In genomic region chr5:3376611-3377010, GRCh38 we compare ENCODE assay signal across 25 cellular contexts.
"Had no signal": no experiment of that assay in that cellular context is flagged by ENCODE, and none has a peak within 500 bp of the region (broad histone marks: within the 10 kb centered on the region; RNA-seq: fewer than 3 reads in every experiment).

No MANE protein-coding gene starts in this region.

- ATAC-seq: activated CD4-positive, alpha-beta T cell treated with anti-CD3 and anti-CD28 coated beads for 36 hours; activated CD8-positive, alpha-beta T cell treated with anti-CD3 and anti-CD28 coated beads, Interleukin-2, amount 10 ng/mL, durations not matched to agents 7 days and 5 days; activated T-cell treated with anti-CD3 and anti-CD28 coated beads, Interleukin-2, amount 50 U/mL, for 4 hours; activated T-helper 17 cell treated with anti-CD3 and anti-CD28 coated beads, Interleukin-2, amount 50 U/mL, for 72 hours; esophagus mucosa had no signal

- H3K4me1 Mint-ChIP-seq: activated CD4-positive, alpha-beta T cell treated with anti-CD3 and anti-CD28 coated beads for 36 hours; activated CD4-positive, alpha-beta T cell treated with anti-CD3 and anti-CD28 coated beads, Interleukin-2, amount 10 ng/mL, durations not matched to agents 24 days and 14 days; activated T-helper 17 cell treated with anti-CD3 and anti-CD28 coated beads, Interleukin-2, amount 50 U/mL, for 72 hours had no signal

- H3K9me3 ChIP-seq: colonic mucosa had no signal

- H3K4me3 ChIP-seq: colonic mucosa, dorsolateral prefrontal cortex had no signal

- H3K4me3 Mint-ChIP-seq: activated CD4-positive, alpha-beta memory T cell treated with anti-CD3 and anti-CD28 coated beads for 36 hours; activated CD4-positive, alpha-beta T cell treated with anti-CD3 and anti-CD28 coated beads for 36 hours; activated CD4-positive, alpha-beta T cell treated with anti-CD3 and anti-CD28 coated beads, Interleukin-2, amount 10 ng/mL, durations not matched to agents 24 days and 14 days; activated CD8-positive, alpha-beta T cell treated with anti-CD3 and anti-CD28 coated beads, Interleukin-2, amount 10 ng/mL, durations not matched to agents 7 days and 5 days; activated naive CD8-positive, alpha-beta T cell; activated T-cell treated with anti-CD3 and anti-CD28 coated beads, Interleukin-2, amount 50 U/mL, for 4 hours; activated T-helper 17 cell treated with anti-CD3 and anti-CD28 coated beads, Interleukin-2, amount 50 U/mL, for 72 hours; dendritic cell treated with granulocyte-macrophage colony-stimulating factor and Interleukin-4, amounts not matched to agents 40 ng/mL and 50 ng/mL, for 4 days; endodermal cell had no signal

- H3K27me3 Mint-ChIP-seq: activated CD4-positive, alpha-beta memory T cell treated with anti-CD3 and anti-CD28 coated beads for 36 hours; activated CD4-positive, alpha-beta T cell treated with anti-CD3 and anti-CD28 coated beads for 36 hours; activated CD4-positive, alpha-beta T cell treated with anti-CD3 and anti-CD28 coated beads, Interleukin-2, amount 10 ng/mL, durations not matched to agents 24 days and 14 days; activated naive CD8-positive, alpha-beta T cell; activated T-helper 17 cell treated with anti-CD3 and anti-CD28 coated beads, Interleukin-2, amount 50 U/mL, for 72 hours; dendritic cell treated with granulocyte-macrophage colony-stimulating factor and Interleukin-4, amounts not matched to agents 40 ng/mL and 50 ng/mL, for 4 days had no signal

- H3K27ac ChIP-seq: brain microvascular endothelial cell, colonic mucosa, dorsolateral prefrontal cortex had no signal

- H3K36me3 Mint-ChIP-seq: activated CD4-positive, alpha-beta memory T cell treated with anti-CD3 and anti-CD28 coated beads for 36 hours had no signal

- H3K36me3 ChIP-seq: brain microvascular endothelial cell, colonic mucosa had no signal

- H3K27ac Mint-ChIP-seq: activated CD4-positive, alpha-beta memory T cell treated with anti-CD3 and anti-CD28 coated beads for 36 hours; activated CD4-positive, alpha-beta T cell treated with anti-CD3 and anti-CD28 coated beads for 36 hours; activated CD4-positive, alpha-beta T cell treated with anti-CD3 and anti-CD28 coated beads, Interleukin-2, amount 10 ng/mL, durations not matched to agents 24 days and 14 days; activated CD8-positive, alpha-beta T cell treated with anti-CD3 and anti-CD28 coated beads, Interleukin-2, amount 10 ng/mL, durations not matched to agents 7 days and 5 days; activated naive CD8-positive, alpha-beta T cell; activated T-helper 17 cell treated with anti-CD3 and anti-CD28 coated beads, Interleukin-2, amount 50 U/mL, for 72 hours; dendritic cell treated with granulocyte-macrophage colony-stimulating factor and Interleukin-4, amounts not matched to agents 40 ng/mL and 50 ng/mL, for 4 days; endodermal cell had no signal

- H3K4me1 ChIP-seq: colonic mucosa had no signal

- DNase-seq: activated CD4-positive, alpha-beta memory T cell treated with anti-CD3 and anti-CD28 coated beads for 36 hours; activated CD4-positive, alpha-beta T cell treated with anti-CD3 and anti-CD28 coated beads for 36 hours; activated CD4-positive, alpha-beta T cell treated with anti-CD3 and anti-CD28 coated beads, Interleukin-2, amount 10 ng/mL, durations not matched to agents 24 days and 14 days; activated CD4-positive, CD25-positive, alpha-beta regulatory T cell; activated CD4-positive, CD25-positive, alpha-beta regulatory T cell treated with anti-CD3 and anti-CD28 coated beads, Interleukin-2, amount 50 U/mL, for 72 hours; activated CD8-positive, alpha-beta T cell treated with anti-CD3 and anti-CD28 coated beads, Interleukin-2, amount 10 ng/mL, durations not matched to agents 7 days and 5 days; activated effector memory CD4-positive, alpha-beta T cell treated with Interleukin-2 at 50 U/mL for 16 hours; activated gamma-delta T cell treated with Interleukin-2 at 50 U/mL for 16 hours; activated naive CD4-positive, alpha-beta T cell treated with anti-CD3 and anti-CD28 coated beads, Interleukin-2, amount 50 U/mL, for 16 hours; activated naive CD4-positive, alpha-beta T cell treated with Interleukin-2 at 50 U/mL for 16 hours; activated T-cell treated with anti-CD3 and anti-CD28 coated beads, Interleukin-2, amount 50 U/mL, for 4 hours; amniotic stem cell; anterior cingulate cortex; brain microvascular endothelial cell; caudate nucleus; colonic mucosa; dorsolateral prefrontal cortex; effector memory CD4-positive, alpha-beta T cell; endodermal cell; foreskin fibroblast; T-helper 2 cell had no signal

- H3K27me3 ChIP-seq: brain microvascular endothelial cell, colonic mucosa had no signal
